In the genomic region with DNA sequence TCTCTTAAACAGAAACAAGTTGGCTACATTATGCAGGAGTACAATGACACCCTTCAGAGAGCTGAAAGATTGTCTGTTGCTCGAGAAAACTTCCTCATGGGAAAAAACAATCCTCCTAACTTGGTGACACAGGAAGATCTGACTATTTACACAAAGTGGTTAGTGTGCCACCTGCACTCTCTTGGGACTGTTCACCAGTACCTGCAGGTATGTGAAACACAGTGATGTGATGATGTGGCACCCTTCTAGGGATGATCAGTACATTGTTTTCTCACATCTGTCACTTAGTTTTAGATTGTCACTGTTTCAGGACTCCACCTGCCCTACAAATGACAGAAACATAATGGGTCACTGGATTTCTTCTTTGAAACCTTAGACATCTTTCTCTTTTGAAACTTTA, we compare ENCODE assay signal across 20 cellular contexts.
"Had no signal": no experiment of that assay in that cellular context is flagged by ENCODE, and none has a peak within 500 bp of the region (broad histone marks: within the 10 kb centered on the region; RNA-seq: fewer than 3 reads in every experiment).

No MANE protein-coding gene starts in this region.

- ATAC-seq: activated CD4-positive, CD25-positive, alpha-beta regulatory T cell treated with anti-CD3 and anti-CD28 coated beads, Interleukin-2, amount 50 U/mL, for 24 hours; activated CD8-positive, alpha-beta T cell treated with anti-CD3 and anti-CD28 coated beads, Interleukin-2, amount 10 ng/mL, durations not matched to agents 7 days and 5 days; left cardiac atrium had no signal

- H3K27ac ChIP-seq: dorsolateral prefrontal cortex, lower lobe of right lung, right atrium auricular region, skin epidermis, upper lobe of left lung had no signal

- H3K36me3 Mint-ChIP-seq: mesothelial cell of epicardium had no signal

- H3K27ac Mint-ChIP-seq: activated CD4-positive, alpha-beta T cell treated with anti-CD3 and anti-CD28 coated beads, Interleukin-2, amount 10 ng/mL, durations not matched to agents 7 days and 5 days; activated CD8-positive, alpha-beta T cell treated with anti-CD3 and anti-CD28 coated beads, Interleukin-2, amount 10 ng/mL, durations not matched to agents 7 days and 5 days; activated naive CD4-positive, alpha-beta T cell treated with anti-CD3 and anti-CD28 coated beads, Interleukin-2, amount 50 U/mL, for 24 hours; mesothelial cell of epicardium; nephron progenitor cell; T-helper 1 cell treated with Interleukin-12 subunit alpha and Interleukin-12 subunit beta and Interleukin-4 antibody, amounts not matched to agents 30 μg/mL and 1 μg/mL, for 36 hours had no signal

- H3K27me3 ChIP-seq: dorsolateral prefrontal cortex, right atrium auricular region, stomach, upper lobe of left lung had no signal

- H3K27me3 Mint-ChIP-seq: activated CD4-positive, alpha-beta T cell treated with anti-CD3 and anti-CD28 coated beads, Interleukin-2, amount 10 ng/mL, durations not matched to agents 7 days and 5 days; activated naive CD4-positive, alpha-beta T cell treated with anti-CD3 and anti-CD28 coated beads, Interleukin-2, amount 50 U/mL, for 24 hours had no signal

- H3K36me3 ChIP-seq: lower lobe of right lung, prostate gland, right atrium auricular region, stomach, upper lobe of left lung had no signal

- H3K4me1 Mint-ChIP-seq: activated naive CD4-positive, alpha-beta T cell treated with anti-CD3 and anti-CD28 coated beads, Interleukin-2, amount 50 U/mL, for 24 hours; mesothelial cell of epicardium; nephron progenitor cell had no signal

- DNase-seq: activated CD4-positive, alpha-beta T cell treated with anti-CD3 and anti-CD28 coated beads, Interleukin-2, amount 10 ng/mL, durations not matched to agents 7 days and 5 days; activated CD8-positive, alpha-beta T cell treated with anti-CD3 and anti-CD28 coated beads, Interleukin-2, amount 10 ng/mL, durations not matched to agents 7 days and 5 days; activated gamma-delta T cell; activated T-cell treated with anti-CD3 and anti-CD28 coated beads, Interleukin-2, amount 50 U/mL, for 48 hours; dorsolateral prefrontal cortex; left cardiac atrium; lower lobe of right lung; nephron progenitor cell; nucleus accumbens; stimulated activated CD4-positive, alpha-beta T cell treated with anti-CD3 and anti-CD28 coated beads, Interleukin-15, amount 100 ng/mL, for 24 hours; stimulated activated CD4-positive, alpha-beta T cell treated with anti-CD3 and anti-CD28 coated beads, Interleukin-2, amount 100 ng/mL, for 48 hours; stomach; upper lobe of left lung had no signal

- H3K4me3 Mint-ChIP-seq: activated CD4-positive, alpha-beta T cell treated with anti-CD3 and anti-CD28 coated beads, Interleukin-2, amount 10 ng/mL, durations not matched to agents 7 days and 5 days; activated CD8-positive, alpha-beta T cell treated with anti-CD3 and anti-CD28 coated beads, Interleukin-2, amount 10 ng/mL, durations not matched to agents 7 days and 5 days; activated naive CD4-positive, alpha-beta T cell treated with anti-CD3 and anti-CD28 coated beads, Interleukin-2, amount 50 U/mL, for 24 hours; mesothelial cell of epicardium; nephron progenitor cell; T-helper 1 cell treated with Interleukin-12 subunit alpha and Interleukin-12 subunit beta and Interleukin-4 antibody, amounts not matched to agents 30 μg/mL and 1 μg/mL, for 36 hours had no signal

- H3K4me3 ChIP-seq: dorsolateral prefrontal cortex, lower lobe of right lung, prostate gland, right atrium auricular region, skin epidermis, stomach, upper lobe of left lung had no signal
